Comparison of ENCODE assay signal across 1 cellular context in genomic region chr3:191111722-191112121, GRCh38.
TF ChIP-seq lines count a peak whose summit lies in the region.

No MANE protein-coding gene starts in this region.

TF ChIP-seq in H1, 55 proteins besides CTCF, POLR2A, EP300 and RAD21:
- TF ChIP-seq MAX (IDR thresholded peaks at IDR 0.05) (no peak), KDM1A (IDR thresholded peaks at IDR 0.05; ENCODE audit: borderline replicate concordance, low read length) (no peak), POLR2AphosphoS5 (IDR thresholded peaks at IDR 0.05; ENCODE audit: low read depth, low read length) (no peak), CHD7 (IDR thresholded peaks at IDR 0.05; ENCODE audit: insufficient replicate concordance, low read length) (no peak)
